1 cellular context compared by ENCODE assay signal in genomic region chr4:36310793-36311192, GRCh38.
A peak's percentile ranks its signal among the peaks of the same experiment; 100 is the strongest.
TF ChIP-seq lines count a peak whose summit lies in the region.

No MANE protein-coding gene starts in this region.

TF ChIP-seq in GM12878, 131 proteins besides CTCF, POLR2A, EP300 and RAD21 (continued from another document):
- TF ChIP-seq, protein P1, sequence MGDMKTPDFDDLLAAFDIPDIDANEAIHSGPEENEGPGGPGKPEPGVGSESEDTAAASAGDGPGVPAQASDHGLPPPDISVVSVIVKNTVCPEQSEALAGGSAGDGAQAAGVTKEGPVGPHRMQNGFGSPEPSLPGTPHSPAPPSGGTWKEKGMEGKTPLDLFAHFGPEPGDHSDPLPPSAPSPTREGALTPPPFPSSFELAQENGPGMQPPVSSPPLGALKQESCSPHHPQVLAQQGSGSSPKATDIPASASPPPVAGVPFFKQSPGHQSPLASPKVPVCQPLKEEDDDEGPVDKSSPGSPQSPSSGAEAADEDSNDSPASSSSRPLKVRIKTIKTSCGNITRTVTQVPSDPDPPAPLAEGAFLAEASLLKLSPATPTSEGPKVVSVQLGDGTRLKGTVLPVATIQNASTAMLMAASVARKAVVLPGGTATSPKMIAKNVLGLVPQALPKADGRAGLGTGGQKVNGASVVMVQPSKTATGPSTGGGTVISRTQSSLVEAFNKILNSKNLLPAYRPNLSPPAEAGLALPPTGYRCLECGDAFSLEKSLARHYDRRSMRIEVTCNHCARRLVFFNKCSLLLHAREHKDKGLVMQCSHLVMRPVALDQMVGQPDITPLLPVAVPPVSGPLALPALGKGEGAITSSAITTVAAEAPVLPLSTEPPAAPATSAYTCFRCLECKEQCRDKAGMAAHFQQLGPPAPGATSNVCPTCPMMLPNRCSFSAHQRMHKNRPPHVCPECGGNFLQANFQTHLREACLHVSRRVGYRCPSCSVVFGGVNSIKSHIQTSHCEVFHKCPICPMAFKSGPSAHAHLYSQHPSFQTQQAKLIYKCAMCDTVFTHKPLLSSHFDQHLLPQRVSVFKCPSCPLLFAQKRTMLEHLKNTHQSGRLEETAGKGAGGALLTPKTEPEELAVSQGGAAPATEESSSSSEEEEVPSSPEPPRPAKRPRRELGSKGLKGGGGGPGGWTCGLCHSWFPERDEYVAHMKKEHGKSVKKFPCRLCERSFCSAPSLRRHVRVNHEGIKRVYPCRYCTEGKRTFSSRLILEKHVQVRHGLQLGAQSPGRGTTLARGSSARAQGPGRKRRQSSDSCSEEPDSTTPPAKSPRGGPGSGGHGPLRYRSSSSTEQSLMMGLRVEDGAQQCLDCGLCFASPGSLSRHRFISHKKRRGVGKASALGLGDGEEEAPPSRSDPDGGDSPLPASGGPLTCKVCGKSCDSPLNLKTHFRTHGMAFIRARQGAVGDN (IDR thresholded peaks at IDR 0.05), result no peak
- TF ChIP-seq BHLHE40 (IDR thresholded peaks at IDR 0.05; ENCODE audit: borderline replicate concordance in 1 of 2, low read depth in 2 of 2, low read length in 1 of 2) (peak in 1 of 2 experiments; percentile 19; a peak in 1 of 4 replicates), BCLAF1 (IDR thresholded peaks at IDR 0.05) (no peak), RUNX3 (IDR thresholded peaks at IDR 0.05; ENCODE audit: low read length) (peak; percentile 82), EGR1 (IDR thresholded peaks at IDR 0.05; ENCODE audit: borderline replicate concordance in 1 of 2, low read depth in 2 of 2, low read length in 2 of 2) (0 out of 3 replicates have a peak, but pooled peaks of 1 of the 2 experiments have one; percentile 42), ZNF207 (IDR thresholded peaks at IDR 0.05; ENCODE audit: borderline replicate concordance) (no peak), ASH2L (IDR thresholded peaks at IDR 0.05; ENCODE audit: borderline replicate concordance, low read depth) (no peak), PAX5 (IDR thresholded peaks at IDR 0.05; ENCODE audit: borderline replicate concordance, low read depth, low read length) (no peak)
